Comparison of ENCODE assay signal across 8 cellular contexts in the genomic region with DNA sequence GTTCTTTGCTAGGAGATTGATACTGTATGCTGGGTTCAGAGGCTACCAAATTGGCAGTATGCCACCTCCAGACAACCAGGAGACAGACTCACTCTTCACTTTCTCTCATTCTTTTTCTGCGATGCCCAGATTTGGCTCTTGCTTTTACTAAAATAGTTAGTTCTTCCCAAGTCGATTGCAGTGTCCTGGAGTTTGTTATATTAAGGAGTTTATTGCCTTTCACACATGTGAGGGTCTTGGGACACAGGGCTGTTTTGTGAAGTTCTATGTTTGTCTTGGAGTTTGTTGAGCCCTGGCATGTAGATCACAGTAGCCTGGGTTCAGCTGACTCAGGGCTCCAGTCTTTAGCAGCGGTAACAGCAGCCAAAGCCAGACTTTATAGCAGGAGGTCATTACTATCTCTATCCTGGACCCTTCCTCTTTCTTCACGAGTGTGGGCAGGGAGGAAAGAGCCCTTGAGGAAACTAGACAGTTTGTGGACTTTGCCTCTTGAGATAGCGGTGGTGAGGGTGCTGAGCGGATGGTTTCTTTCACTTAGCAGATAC. TPM values are rescaled to one million over a fixed set of nuclear protein-coding genes. Genes with fewer than 3 reads are reported as not detected.
DNase-seq lines count a peak whose midpoint lies in the region; ATAC-seq and TF ChIP-seq lines count a peak whose summit lies in the region.

No MANE protein-coding gene starts in this region.

- TF ChIP-seq CTCF in OCI-LY7 (conservative IDR thresholded peaks at IDR 0.05; ENCODE audit: low read length) (no peak), nephron (IDR thresholded peaks at IDR 0.05; ENCODE audit: unreplicated experiment in 3 of 3) (no peak)

- peaks cover 12% of the 10 kb centered on the region for H3K36me3 Mint-ChIP-seq in nephron (ENCODE audit: low read depth)

- H3K27ac ChIP-seq in OCI-LY7 (ENCODE audit: low read depth, low read length, poor library complexity, severe bottlenecking), result no peak overlapping the region
- no peak overlapping the region for H3K27ac ChIP-seq in effector memory CD4-positive, alpha-beta T cell (ENCODE audit: insufficient read depth, low read length, poor library complexity, severe bottlenecking)

- peaks cover 56% of the 10 kb centered on the region for H3K4me1 Mint-ChIP-seq in nephron

- H2AFZ ChIP-seq in OCI-LY7 (ENCODE audit: low read length), result no peak overlapping the region

- peaks cover 66% of the 10 kb centered on the region for H3K79me2 ChIP-seq in OCI-LY7 (ENCODE audit: insufficient read depth, low read depth, low read length)

- H3K9me2 ChIP-seq in OCI-LY7 (ENCODE audit: insufficient read depth, low read length), result no peaks in the 10 kb centered on the region

- CTCF ChIA-PET in OCI-LY7 (lab: Charles Lee; ENCODE audit: unreplicated experiment), result interaction anchor here (1.0 to 2.3 kb wide), 2 partner anchors 41 to 42 kb away, joined by 3 to 6 read pairs; no protein-coding TSS in a partner anchor

- intact Hi-C loops in OCI-LY7 (cut with micrococcal nuclease; ENCODE audit: unreplicated experiment), result loop anchor here (1.0 kb wide), 1 partner anchor 26 kb away; no protein-coding TSS in a partner anchor

- H3K27me3 ChIP-seq in effector memory CD4-positive, alpha-beta T cell (replicated peaks; ENCODE audit: control insufficient read depth, insufficient read depth, low read length, poor library complexity, severe bottlenecking), result no peaks in the 10 kb centered on the region

- peak overlapping the region; percentile 91 for H3K4me3 ChIP-seq in OCI-LY7 (ENCODE audit: low read depth, low read length, poor library complexity, severe bottlenecking)
- H3K4me3 ChIP-seq in effector memory CD4-positive, alpha-beta T cell (ENCODE audit: insufficient read depth, low read depth, low read length, poor library complexity, severe bottlenecking), result peak overlapping the region; percentile 70

- TSS peak; percentile 55 for BruUV-seq in OCI-LY7 (replicated peaks; lab: Mats Ljungman, UMichigan)

- peaks cover 36% of the 10 kb centered on the region for H4K20me1 ChIP-seq in OCI-LY7 (ENCODE audit: insufficient read depth, low read length)

- DNase-seq in DMS 273 (lab: John Stamatoyannopoulos, UW; ENCODE audit: unreplicated experiment), result peak; percentile 35
- DNase-seq in DMS 273 treated with DMSO at 0.1 percent for 48 hours (lab: John Stamatoyannopoulos, UW), result no peak
- no peak for DNase-seq in OCI-LY7 (ENCODE audit: low spot score)
- no peak for DNase-seq in effector memory CD4-positive, alpha-beta T cell
- no peak for DNase-seq in iPS-NIHi11 (ENCODE audit: low spot score)

- H3K4me3 Mint-ChIP-seq in nephron, result peak overlapping the region; percentile 88 to 97 (median 92)

- no peak for ATAC-seq in GM18519 (IDR thresholded peaks at IDR 0.05; ENCODE audit: low FRiP score, unreplicated experiment)
- ATAC-seq in GM21619 (IDR thresholded peaks at IDR 0.05; ENCODE audit: unreplicated experiment), result no peak

- POLR2A ChIA-PET in OCI-LY7 (lab: Charles Lee), result interaction anchor here (0.6 to 1.4 kb wide), 3 partner anchors 17 to 136 kb away, joined by 3 to 11 read pairs (median 4); no protein-coding TSS in a partner anchor

- peak overlapping the region; percentile 98 for H3K4me2 ChIP-seq in OCI-LY7 (ENCODE audit: low read length)

- peaks cover 32% of the 10 kb centered on the region; the same call in 1 of the 2 replicates for H3K36me3 ChIP-seq in OCI-LY7 (ENCODE audit: insufficient read depth, low read length)
- H3K36me3 ChIP-seq in effector memory CD4-positive, alpha-beta T cell (ENCODE audit: control insufficient read depth, insufficient read depth, low read length), result peaks cover under 1% of the 10 kb centered on the region

- no peaks in the 10 kb centered on the region for H3K9me3 Mint-ChIP-seq in nephron

- H3K4me1 ChIP-seq in OCI-LY7 (ENCODE audit: insufficient read depth, low read length, poor library complexity, severe bottlenecking), result peaks cover 42% of the 10 kb centered on the region
- H3K4me1 ChIP-seq in effector memory CD4-positive, alpha-beta T cell (ENCODE audit: control insufficient read depth, insufficient read depth, low read length, poor library complexity, severe bottlenecking), result peaks cover 17% of the 10 kb centered on the region

- H3K9me3 ChIP-seq in OCI-LY7 (ENCODE audit: low read length), result no peaks in the 10 kb centered on the region; the same call in 1 of the 2 replicates
- H3K9me3 ChIP-seq in effector memory CD4-positive, alpha-beta T cell (ENCODE audit: control insufficient read depth, low read length), result no peaks in the 10 kb centered on the region

- peak overlapping the region; percentile 69 to 88 (median 80) for H3K27ac Mint-ChIP-seq in nephron

- no peaks in the 10 kb centered on the region for H3K27me3 Mint-ChIP-seq in nephron (ENCODE audit: low read depth)

RNA-seq across cellular contexts. Expression of a gene that starts 1.6 kb away (rescaled TPM):
- 69.7 and 74.1 TPM in 2 replicates for total RNA-seq in OCI-LY7 (2014; rRNA removed; shearing (Covaris generic))
- total RNA-seq in OCI-LY7 (2022), result 82.4 and 101 TPM in 2 replicates

RNA-seq across cellular contexts. Expression of a gene that starts 21.7 kb away (rescaled TPM):
- 16.5 and 17.2 TPM in 2 replicates for total RNA-seq in OCI-LY7 (2014; rRNA removed; shearing (Covaris generic))
- total RNA-seq in OCI-LY7 (2022), result 24.6 and 27.4 TPM in 2 replicates

RNA-seq across cellular contexts. Expression of a gene that starts 37.0 kb away (rescaled TPM):
- total RNA-seq in OCI-LY7 (2014; rRNA removed; shearing (Covaris generic)), result 7.7 and 8.8 TPM in 2 replicates
- 11.2 and 14.5 TPM in 2 replicates for total RNA-seq in OCI-LY7 (2022)

RNA-seq across cellular contexts. Expression of a gene that starts 48.2 kb away (rescaled TPM):
- 0.18 and 0.79 TPM in 2 replicates for total RNA-seq in OCI-LY7 (2014; rRNA removed; shearing (Covaris generic))
- total RNA-seq in OCI-LY7 (2022), result 2.4 and 3.8 TPM in 2 replicates
